In genomic region chr2:120344214-120344990, GRCh38 we compare ENCODE assay signal across 8 cellular contexts. TPM values are rescaled to one million over a fixed set of nuclear protein-coding genes. Genes with fewer than 3 reads are reported as not detected.
DNase-seq lines count a peak whose midpoint lies in the region; ATAC-seq lines count a peak whose summit lies in the region.

No MANE protein-coding gene starts in this region.

- H2BK5ac ChIP-seq in trophoblast cell (ENCODE audit: low read depth, low read length, poor library complexity), result no peak overlapping the region

- no peak overlapping the region for H4K91ac ChIP-seq in trophoblast cell (ENCODE audit: low read depth, low read length)

- H3K36me3 ChIP-seq in NT2/D1 (ENCODE audit: insufficient read depth, insufficient read length, low read length) (no peaks in the 10 kb centered on the region), trophoblast cell (ENCODE audit: control insufficient read depth in 1 of 2, insufficient read depth in 2 of 2, low read length in 2 of 2) (no peaks in the 10 kb centered on the region)

- H3K79me1 ChIP-seq in trophoblast cell (ENCODE audit: low read length), result no peaks in the 10 kb centered on the region

- H3K9me3 ChIP-seq in NT2/D1 (ENCODE audit: insufficient read depth, low read length), result no peaks in the 10 kb centered on the region
- H3K9me3 ChIP-seq in trophoblast cell (ENCODE audit: insufficient read depth, low read depth, low read length), result peaks cover 15% of the 10 kb centered on the region

- no peak overlapping the region for H3K18ac ChIP-seq in trophoblast cell (ENCODE audit: low read length)

- H3K4me3 ChIP-seq in NT2/D1 (ENCODE audit: insufficient read length, low read depth), result peak overlapping the region; percentile 47
- no peak overlapping the region for H3K4me3 ChIP-seq in trophoblast cell (ENCODE audit: low read depth, low read length)

- H4K8ac ChIP-seq in trophoblast cell (ENCODE audit: low read depth, low read length), result no peak overlapping the region

- peak overlapping the region; percentile 63 for H3K4me2 ChIP-seq in trophoblast cell (ENCODE audit: low read length)

- H3K27me3 ChIP-seq in NT2/D1 (ENCODE audit: insufficient read depth, insufficient read length) (peaks cover 97% of the 10 kb centered on the region), trophoblast cell (ENCODE audit: insufficient read depth, low read length) (peaks cover 69% of the 10 kb centered on the region)

- H3K4me1 ChIP-seq in NT2/D1 (ENCODE audit: insufficient read depth, insufficient read length), result peaks cover 31% of the 10 kb centered on the region
- H3K4me1 ChIP-seq in trophoblast cell (ENCODE audit: control insufficient read depth in 1 of 2, insufficient read depth in 2 of 2, low read length in 2 of 2), result peaks cover 8 to 10% of the 10 kb centered on the region in 2 experiments

- no peak overlapping the region for H3K27ac ChIP-seq in trophoblast cell (ENCODE audit: low read depth, low read length)

- no peak overlapping the region for H3K14ac ChIP-seq in trophoblast cell (ENCODE audit: low read length)

- H3K4ac ChIP-seq in trophoblast cell (ENCODE audit: low read depth, low read length), result no peak overlapping the region

- no peak overlapping the region for H2AFZ ChIP-seq in trophoblast cell (ENCODE audit: insufficient read depth, low read length, poor library complexity)

- no peaks in the 10 kb centered on the region for H3K79me2 ChIP-seq in trophoblast cell (ENCODE audit: control insufficient read depth, insufficient read depth, low read length, poor library complexity)

- no peak overlapping the region for H2AK5ac ChIP-seq in trophoblast cell (ENCODE audit: low read length)

- H2BK120ac ChIP-seq in trophoblast cell (ENCODE audit: insufficient read depth, low read length, poor library complexity), result no peak overlapping the region

- WGBS in trophoblast cell (ENCODE audit: extremely low coverage, insufficient coverage, insufficient read length), result no CpG with 5 or more reads among the region's 79 CpGs

- DNase-seq in EL, result peak; percentile 63
- no peak for DNase-seq in NT2/D1 (ENCODE audit: low read depth, low spot score)
- peak; percentile 36 for DNase-seq in fibroblast of gingiva (ENCODE audit: low read depth)
- DNase-seq in trophoblast cell, result no peak
- no peak for DNase-seq in DMS79 (lab: John Stamatoyannopoulos, UW)

- no peak for ATAC-seq in HG03175 (IDR thresholded peaks at IDR 0.05; ENCODE audit: unreplicated experiment)
- ATAC-seq in GM21515 (IDR thresholded peaks at IDR 0.05; ENCODE audit: unreplicated experiment), result no peak
- no peak for ATAC-seq in GM19455 (IDR thresholded peaks at IDR 0.05; ENCODE audit: unreplicated experiment)

- H3K9ac ChIP-seq in NT2/D1 (ENCODE audit: insufficient read length, low read depth) (peak overlapping the region; percentile 50), trophoblast cell (ENCODE audit: low read length) (no peak overlapping the region)

- no peak overlapping the region for H4K12ac ChIP-seq in trophoblast cell (ENCODE audit: low read depth, low read length)

- no peak overlapping the region for H2BK12ac ChIP-seq in trophoblast cell (ENCODE audit: low read length)

- H3K23ac ChIP-seq in trophoblast cell (ENCODE audit: low read length), result no peak overlapping the region

RNA-seq across cellular contexts. Expression of gene INHBB, which starts 1.5 kb away (rescaled TPM):
- polyA plus RNA-seq in trophoblast cell (2013), result 0.10 and 0.15 TPM in 2 replicates

Comparison
In these comparisons a context has a peak if more than half of its experiments do, and no peak if none do; other contexts are left out.
1. DNase-seq: peak in EL (single experiment) and fibroblast of gingiva (single experiment); none in NT2/D1 (single experiment), trophoblast cell (0 of 2) and DMS79 (single experiment).